In the genomic region with DNA sequence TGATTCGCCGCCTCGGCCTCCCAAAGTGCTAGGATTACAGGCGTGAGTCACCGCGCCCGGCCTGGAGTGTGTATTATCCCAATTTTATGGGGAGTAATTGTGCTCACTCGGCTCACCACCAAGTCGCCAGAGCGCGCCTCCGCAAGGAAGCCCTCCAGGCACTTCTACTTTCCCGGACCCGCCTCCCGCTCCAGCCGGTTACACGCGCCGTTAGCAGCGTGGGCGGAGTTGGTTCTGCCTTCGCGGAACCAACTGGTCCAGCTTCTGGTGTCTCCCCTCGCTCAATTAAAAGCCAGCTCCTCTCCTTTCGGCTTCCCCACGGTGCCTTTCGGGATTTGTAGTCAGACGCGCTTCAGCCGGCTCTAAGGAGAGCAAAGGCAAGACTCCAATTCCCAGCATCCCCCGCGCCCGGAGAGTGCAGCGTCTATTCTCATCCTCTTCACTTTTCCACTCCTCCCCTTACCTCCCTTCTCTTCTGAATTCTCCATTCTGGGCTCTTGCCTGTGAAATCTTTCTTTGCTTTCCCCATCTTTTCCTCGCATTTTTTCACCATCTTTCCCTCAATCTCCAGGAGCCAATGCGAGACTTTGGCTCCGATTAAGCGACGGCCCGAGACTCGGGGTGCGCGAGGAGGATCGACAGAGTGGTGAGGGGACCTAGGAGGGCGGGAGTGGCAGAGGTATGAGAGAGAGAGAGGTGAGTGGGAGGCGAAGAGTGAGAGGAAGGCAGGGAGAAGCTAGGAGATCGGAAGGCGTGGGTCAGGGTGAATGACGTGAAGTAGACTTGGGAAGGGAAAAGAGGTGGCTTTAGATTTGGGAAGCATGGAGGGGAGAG, we compare ENCODE assay signal across 1 cellular context.
A peak's percentile ranks its signal among the peaks of the same experiment; 100 is the strongest.
TF ChIP-seq lines count a peak whose summit lies in the region.

TSS of gene GTF2H4 (plus strand) at position 450 of the 834 bp plus-strand sequence.

TF ChIP-seq in HepG2, 621 proteins besides CTCF, POLR2A, EP300 and RAD21 (continued from another document and continues in another):
- TF ChIP-seq, protein P1, sequence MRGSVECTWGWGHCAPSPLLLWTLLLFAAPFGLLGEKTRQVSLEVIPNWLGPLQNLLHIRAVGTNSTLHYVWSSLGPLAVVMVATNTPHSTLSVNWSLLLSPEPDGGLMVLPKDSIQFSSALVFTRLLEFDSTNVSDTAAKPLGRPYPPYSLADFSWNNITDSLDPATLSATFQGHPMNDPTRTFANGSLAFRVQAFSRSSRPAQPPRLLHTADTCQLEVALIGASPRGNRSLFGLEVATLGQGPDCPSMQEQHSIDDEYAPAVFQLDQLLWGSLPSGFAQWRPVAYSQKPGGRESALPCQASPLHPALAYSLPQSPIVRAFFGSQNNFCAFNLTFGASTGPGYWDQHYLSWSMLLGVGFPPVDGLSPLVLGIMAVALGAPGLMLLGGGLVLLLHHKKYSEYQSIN (CRISPR knock-in tag; IDR thresholded peaks at IDR 0.05; ENCODE audit: borderline replicate concordance): no peak
- TF ChIP-seq, protein P2, sequence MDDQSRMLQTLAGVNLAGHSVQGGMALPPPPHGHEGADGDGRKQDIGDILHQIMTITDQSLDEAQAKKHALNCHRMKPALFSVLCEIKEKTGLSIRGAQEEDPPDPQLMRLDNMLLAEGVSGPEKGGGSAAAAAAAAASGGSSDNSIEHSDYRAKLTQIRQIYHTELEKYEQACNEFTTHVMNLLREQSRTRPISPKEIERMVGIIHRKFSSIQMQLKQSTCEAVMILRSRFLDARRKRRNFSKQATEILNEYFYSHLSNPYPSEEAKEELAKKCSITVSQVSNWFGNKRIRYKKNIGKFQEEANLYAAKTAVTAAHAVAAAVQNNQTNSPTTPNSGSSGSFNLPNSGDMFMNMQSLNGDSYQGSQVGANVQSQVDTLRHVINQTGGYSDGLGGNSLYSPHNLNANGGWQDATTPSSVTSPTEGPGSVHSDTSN (CRISPR knock-in tag; IDR thresholded peaks at IDR 0.05; ENCODE audit: borderline replicate concordance): no peak
- TF ChIP-seq ZNF44 (CRISPR knock-in tag; IDR thresholded peaks at IDR 0.05) (0 out of 2 replicates have a peak, but pooled peaks have one; percentile 38), RFX3 (CRISPR knock-in tag; IDR thresholded peaks at IDR 0.05) (no peak; the same call in 1 of the 2 replicates), AGO2 (optimal IDR thresholded peaks at IDR 0.05; ENCODE audit: low read depth, low read length) (peak; percentile 30), ZNF879 (CRISPR knock-in tag; IDR thresholded peaks at IDR 0.05) (0 out of 2 replicates have a peak, but pooled peaks have one; percentile 63), ZNF441 (CRISPR knock-in tag; IDR thresholded peaks at IDR 0.05; ENCODE audit: borderline replicate concordance) (peak; percentile 18; the same call in 1 of the 2 replicates), PAX8 (CRISPR knock-in tag; IDR thresholded peaks at IDR 0.05; ENCODE audit: borderline replicate concordance) (no peak), ZNF383 (CRISPR knock-in tag; IDR thresholded peaks at IDR 0.05; ENCODE audit: borderline replicate concordance) (0 out of 2 replicates have a peak, but pooled peaks have one; percentile 77), ZNF432 (CRISPR knock-in tag; IDR thresholded peaks at IDR 0.05; ENCODE audit: borderline replicate concordance) (no peak), GLI4 (CRISPR knock-in tag; IDR thresholded peaks at IDR 0.05; ENCODE audit: borderline replicate concordance) (no peak), SMAD1 (CRISPR knock-in tag; IDR thresholded peaks at IDR 0.05; ENCODE audit: borderline replicate concordance, low read depth) (0 out of 2 replicates have a peak, but pooled peaks have one; percentile 34), ZNF570 (CRISPR knock-in tag; IDR thresholded peaks at IDR 0.05; ENCODE audit: borderline replicate concordance) (no peak), ZNF337 (CRISPR knock-in tag; IDR thresholded peaks at IDR 0.05; ENCODE audit: borderline replicate concordance, low read depth) (no peak), CHCHD3 (CRISPR knock-in tag; IDR thresholded peaks at IDR 0.05) (no peak), ETV6 (CRISPR knock-in tag; conservative IDR thresholded peaks at IDR 0.05) (peak; percentile 66), PITX1 (CRISPR knock-in tag; IDR thresholded peaks at IDR 0.05) (peak; percentile 75), SCMH1 (CRISPR knock-in tag; IDR thresholded peaks at IDR 0.05; ENCODE audit: borderline replicate concordance) (no peak), HNRNPUL1 (IDR thresholded peaks at IDR 0.05; ENCODE audit: low read depth, low read length) (no peak), SPEN (CRISPR knock-in tag; IDR thresholded peaks at IDR 0.05; ENCODE audit: low read depth) (peak; percentile 99), JUN (CRISPR knock-in tag; IDR thresholded peaks at IDR 0.05) (no peak), RFXAP (CRISPR knock-in tag; IDR thresholded peaks at IDR 0.05; ENCODE audit: borderline replicate concordance) (0 out of 2 replicates have a peak, but pooled peaks have one; percentile 18), ZNF607 (CRISPR knock-in tag; IDR thresholded peaks at IDR 0.05; ENCODE audit: borderline replicate concordance) (peak; percentile 64; the same call in 1 of the 2 replicates), ZNF274 (CRISPR knock-in tag; IDR thresholded peaks at IDR 0.05) (peak; percentile 64; the same call in 1 of the 2 replicates), ZFP36L2 (CRISPR knock-in tag; IDR thresholded peaks at IDR 0.05) (no peak), ZIK1 (CRISPR knock-in tag; IDR thresholded peaks at IDR 0.05; ENCODE audit: borderline replicate concordance, low read depth) (no peak), FOXK1 (CRISPR knock-in tag; IDR thresholded peaks at IDR 0.05; ENCODE audit: borderline replicate concordance, low read depth) (peak; percentile 92), ZNF746 (CRISPR knock-in tag; IDR thresholded peaks at IDR 0.05) (peak; percentile 57; the same call in 1 of the 2 replicates), ZNF639 (CRISPR knock-in tag; conservative IDR thresholded peaks at IDR 0.05) (peak; percentile 89), FOXM1 (CRISPR knock-in tag; IDR thresholded peaks at IDR 0.05) (no peak), ZNF761 (CRISPR knock-in tag; conservative IDR thresholded peaks at IDR 0.05) (peak; percentile 57; the same call in 1 of the 2 replicates), RARA (CRISPR knock-in tag; IDR thresholded peaks at IDR 0.05) (no peak), NFYC (CRISPR knock-in tag; IDR thresholded peaks at IDR 0.05) (peak; percentile 58), HMG20B (CRISPR knock-in tag; conservative IDR thresholded peaks at IDR 0.05) (peak; percentile 68; the same call in 1 of the 2 replicates), RCOR2 (CRISPR knock-in tag; IDR thresholded peaks at IDR 0.05) (peak; percentile 92), ZNF143 (CRISPR knock-in tag; IDR thresholded peaks at IDR 0.05) (peak; percentile 100), RORA (CRISPR knock-in tag; IDR thresholded peaks at IDR 0.05) (no peak), ATAD3A (CRISPR knock-in tag; IDR thresholded peaks at IDR 0.05) (no peak), FOXC1 (CRISPR knock-in tag; IDR thresholded peaks at IDR 0.05; ENCODE audit: borderline replicate concordance) (peak; percentile 96), AHR (CRISPR knock-in tag; IDR thresholded peaks at IDR 0.05) (peak; percentile 39; the same call in 1 of the 2 replicates), ZNF749 (CRISPR knock-in tag; IDR thresholded peaks at IDR 0.05; ENCODE audit: borderline replicate concordance) (no peak), HHEX (CRISPR knock-in tag; IDR thresholded peaks at IDR 0.05) (0 out of 2 replicates have a peak, but pooled peaks have one; percentile 45), ZNF207 (IDR thresholded peaks at IDR 0.05; ENCODE audit: borderline replicate concordance) (no peak), ZNF878 (CRISPR knock-in tag; IDR thresholded peaks at IDR 0.05) (no peak), ZFP82 (CRISPR knock-in tag; IDR thresholded peaks at IDR 0.05; ENCODE audit: borderline replicate concordance) (peak; percentile 91; the same call in 1 of the 2 replicates), ZNF264 (CRISPR knock-in tag; IDR thresholded peaks at IDR 0.05) (no peak), ZZZ3 (CRISPR knock-in tag; IDR thresholded peaks at IDR 0.05; ENCODE audit: borderline replicate concordance) (peak; percentile 97), ZNF34 (CRISPR knock-in tag; IDR thresholded peaks at IDR 0.05; ENCODE audit: borderline replicate concordance) (peak; percentile 96; the same call in 1 of the 2 replicates), FOXP1 (IDR thresholded peaks at IDR 0.05) (no peak), FOXP1 (CRISPR knock-in tag; IDR thresholded peaks at IDR 0.05) (0 out of 2 replicates have a peak, but pooled peaks have one; percentile 31), TOE1 (CRISPR knock-in tag; IDR thresholded peaks at IDR 0.05) (no peak), ZKSCAN8 (CRISPR knock-in tag; IDR thresholded peaks at IDR 0.05; ENCODE audit: borderline replicate concordance) (peak; percentile 88; the same call in 1 of the 2 replicates), KDM5B (CRISPR knock-in tag; IDR thresholded peaks at IDR 0.05; ENCODE audit: borderline replicate concordance) (peak; percentile 79; the same call in 1 of the 2 replicates), THYN1 (CRISPR knock-in tag; IDR thresholded peaks at IDR 0.05; ENCODE audit: borderline replicate concordance, low read depth) (peak; percentile 35; the same call in 1 of the 2 replicates), PBX2 (CRISPR knock-in tag; IDR thresholded peaks at IDR 0.05) (peak; percentile 39; the same call in 1 of the 2 replicates)
- TF ChIP-seq, protein P3, sequence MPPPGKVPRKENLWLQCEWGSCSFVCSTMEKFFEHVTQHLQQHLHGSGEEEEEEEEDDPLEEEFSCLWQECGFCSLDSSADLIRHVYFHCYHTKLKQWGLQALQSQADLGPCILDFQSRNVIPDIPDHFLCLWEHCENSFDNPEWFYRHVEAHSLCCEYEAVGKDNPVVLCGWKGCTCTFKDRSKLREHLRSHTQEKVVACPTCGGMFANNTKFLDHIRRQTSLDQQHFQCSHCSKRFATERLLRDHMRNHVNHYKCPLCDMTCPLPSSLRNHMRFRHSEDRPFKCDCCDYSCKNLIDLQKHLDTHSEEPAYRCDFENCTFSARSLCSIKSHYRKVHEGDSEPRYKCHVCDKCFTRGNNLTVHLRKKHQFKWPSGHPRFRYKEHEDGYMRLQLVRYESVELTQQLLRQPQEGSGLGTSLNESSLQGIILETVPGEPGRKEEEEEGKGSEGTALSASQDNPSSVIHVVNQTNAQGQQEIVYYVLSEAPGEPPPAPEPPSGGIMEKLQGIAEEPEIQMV (CRISPR knock-in tag; IDR thresholded peaks at IDR 0.05; ENCODE audit: low read depth): no peak; the same call in 1 of the 2 replicates
- TF ChIP-seq, protein P4, sequence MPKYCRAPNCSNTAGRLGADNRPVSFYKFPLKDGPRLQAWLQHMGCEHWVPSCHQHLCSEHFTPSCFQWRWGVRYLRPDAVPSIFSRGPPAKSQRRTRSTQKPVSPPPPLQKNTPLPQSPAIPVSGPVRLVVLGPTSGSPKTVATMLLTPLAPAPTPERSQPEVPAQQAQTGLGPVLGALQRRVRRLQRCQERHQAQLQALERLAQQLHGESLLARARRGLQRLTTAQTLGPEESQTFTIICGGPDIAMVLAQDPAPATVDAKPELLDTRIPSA (CRISPR knock-in tag; IDR thresholded peaks at IDR 0.05; ENCODE audit: borderline replicate concordance): peak; percentile 67
- TF ChIP-seq, protein P5, sequence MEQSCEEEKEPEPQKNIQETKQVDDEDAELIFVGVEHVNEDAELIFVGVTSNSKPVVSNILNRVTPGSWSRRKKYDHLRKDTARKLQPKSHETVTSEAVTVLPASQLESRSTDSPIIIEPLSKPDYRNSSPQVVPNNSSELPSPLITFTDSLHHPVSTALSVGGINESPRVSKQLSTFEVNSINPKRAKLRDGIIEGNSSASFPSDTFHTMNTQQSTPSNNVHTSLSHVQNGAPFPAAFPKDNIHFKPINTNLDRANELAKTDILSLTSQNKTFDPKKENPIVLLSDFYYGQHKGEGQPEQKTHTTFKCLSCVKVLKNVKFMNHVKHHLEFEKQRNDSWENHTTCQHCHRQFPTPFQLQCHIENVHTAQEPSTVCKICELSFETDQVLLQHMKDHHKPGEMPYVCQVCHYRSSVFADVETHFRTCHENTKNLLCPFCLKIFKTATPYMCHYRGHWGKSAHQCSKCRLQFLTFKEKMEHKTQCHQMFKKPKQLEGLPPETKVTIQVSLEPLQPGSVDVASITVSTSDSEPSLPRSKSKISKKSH (CRISPR knock-in tag; IDR thresholded peaks at IDR 0.05; ENCODE audit: borderline replicate concordance): peak; percentile 85; the same call in 1 of the 2 replicates
- TF ChIP-seq, protein P6, sequence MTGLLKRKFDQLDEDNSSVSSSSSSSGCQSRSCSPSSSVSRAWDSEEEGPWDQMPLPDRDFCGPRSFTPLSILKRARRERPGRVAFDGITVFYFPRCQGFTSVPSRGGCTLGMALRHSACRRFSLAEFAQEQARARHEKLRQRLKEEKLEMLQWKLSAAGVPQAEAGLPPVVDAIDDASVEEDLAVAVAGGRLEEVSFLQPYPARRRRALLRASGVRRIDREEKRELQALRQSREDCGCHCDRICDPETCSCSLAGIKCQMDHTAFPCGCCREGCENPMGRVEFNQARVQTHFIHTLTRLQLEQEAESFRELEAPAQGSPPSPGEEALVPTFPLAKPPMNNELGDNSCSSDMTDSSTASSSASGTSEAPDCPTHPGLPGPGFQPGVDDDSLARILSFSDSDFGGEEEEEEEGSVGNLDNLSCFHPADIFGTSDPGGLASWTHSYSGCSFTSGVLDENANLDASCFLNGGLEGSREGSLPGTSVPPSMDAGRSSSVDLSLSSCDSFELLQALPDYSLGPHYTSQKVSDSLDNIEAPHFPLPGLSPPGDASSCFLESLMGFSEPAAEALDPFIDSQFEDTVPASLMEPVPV (CRISPR knock-in tag; IDR thresholded peaks at IDR 0.05): peak; percentile 78; the same call in 1 of the 2 replicates
- TF ChIP-seq, protein P7, sequence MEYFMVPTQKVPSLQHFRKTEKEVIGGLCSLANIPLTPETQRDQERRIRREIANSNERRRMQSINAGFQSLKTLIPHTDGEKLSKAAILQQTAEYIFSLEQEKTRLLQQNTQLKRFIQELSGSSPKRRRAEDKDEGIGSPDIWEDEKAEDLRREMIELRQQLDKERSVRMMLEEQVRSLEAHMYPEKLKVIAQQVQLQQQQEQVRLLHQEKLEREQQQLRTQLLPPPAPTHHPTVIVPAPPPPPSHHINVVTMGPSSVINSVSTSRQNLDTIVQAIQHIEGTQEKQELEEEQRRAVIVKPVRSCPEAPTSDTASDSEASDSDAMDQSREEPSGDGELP (IDR thresholded peaks at IDR 0.05; ENCODE audit: borderline replicate concordance, low read depth): peak; percentile 69; the same call in 1 of the 2 replicates
